In the genomic region with DNA sequence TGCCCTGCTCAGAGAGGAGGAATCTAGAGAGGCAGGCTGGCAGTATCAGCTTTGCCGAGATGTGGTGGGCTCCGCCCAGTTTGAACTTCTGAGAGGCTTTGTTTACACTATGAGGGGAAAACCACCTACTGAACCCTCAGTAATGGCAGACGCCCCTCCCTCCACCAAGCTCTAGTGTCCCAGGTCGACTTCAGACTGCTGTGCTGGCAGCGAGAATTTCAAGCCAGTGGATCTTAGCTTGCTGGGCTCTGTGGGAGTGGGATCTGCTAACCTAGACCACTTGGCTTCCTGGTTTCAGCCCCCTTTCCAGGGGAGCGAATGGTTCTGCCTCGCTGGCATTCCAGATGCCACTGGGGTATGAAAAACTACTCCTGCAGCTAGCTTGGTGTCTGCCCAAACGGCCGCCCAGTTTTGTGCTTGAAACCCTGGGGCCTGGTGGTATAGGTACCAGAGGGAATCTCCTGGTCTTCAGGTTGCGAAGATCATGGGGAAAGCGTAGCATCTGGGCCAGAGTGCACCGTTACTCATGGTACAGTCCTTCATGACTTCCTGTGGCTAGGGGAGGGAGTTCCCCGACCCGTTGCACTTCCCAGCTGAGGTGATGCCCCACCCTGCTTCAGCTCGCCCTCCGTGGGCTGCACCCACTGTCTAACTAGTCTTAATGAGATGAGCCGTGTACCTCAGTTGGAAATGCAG, we compare ENCODE assay signal across 8 cellular contexts. TPM values are rescaled to one million over a fixed set of nuclear protein-coding genes. Genes with fewer than 3 reads are reported as not detected.
DNase-seq lines count a peak whose midpoint lies in the region; ATAC-seq and TF ChIP-seq lines count a peak whose summit lies in the region.

No MANE protein-coding gene starts in this region.

- no peak overlapping the region for H3K27ac Mint-ChIP-seq in naive B cell

- H3K4me1 ChIP-seq in foreskin keratinocyte (no peaks in the 10 kb centered on the region), suprapubic skin (peaks cover 13% of the 10 kb centered on the region), breast epithelium (no peaks in the 10 kb centered on the region)

- TF ChIP-seq CTCF in foreskin keratinocyte (conservative IDR thresholded peaks at IDR 0.05) (no peak), suprapubic skin (IDR thresholded peaks at IDR 0.05) (no peak), breast epithelium (IDR thresholded peaks at IDR 0.05) (no peak)

- TF ChIP-seq EP300 in suprapubic skin (IDR thresholded peaks at IDR 0.05) = no peak

- H3K27me3 ChIP-seq in foreskin keratinocyte (no peaks in the 10 kb centered on the region), suprapubic skin (no peaks in the 10 kb centered on the region), breast epithelium (no peaks in the 10 kb centered on the region)

- intact Hi-C loops in breast epithelium (cut with DNase I; ENCODE audit: low total_unique reads) = loop anchor here (5.0 kb wide), 1 partner anchor 1728 kb away; no protein-coding TSS in a partner anchor

- TF ChIP-seq POLR2A in suprapubic skin (IDR thresholded peaks at IDR 0.05) = no peak
- no peak for TF ChIP-seq POLR2A in breast epithelium (IDR thresholded peaks at IDR 0.05)

- ATAC-seq in GM18502 (IDR thresholded peaks at IDR 0.05; ENCODE audit: poor library complexity, unreplicated experiment) (peak; percentile 69), HG02678 (IDR thresholded peaks at IDR 0.05; ENCODE audit: unreplicated experiment) (peak; percentile 77), naive B cell (ENCODE audit: low read depth in 2 of 2) (peak; percentile 75 to 78), foreskin keratinocyte (no peak)

- no peak overlapping the region for H3K4me3 ChIP-seq in suprapubic skin
- no peak overlapping the region for H3K4me3 ChIP-seq in breast epithelium

- H3K4me3 Mint-ChIP-seq in naive B cell = peak overlapping the region in 7 of 8 donors; percentile 5 to 82 (median 35)

- peaks cover 17 to 26% (median 19%) of the 10 kb centered on the region in 3 donors for H3K4me1 Mint-ChIP-seq in naive B cell

- peaks cover 0 to 4% of the 10 kb centered on the region in 2 donors for H3K36me3 Mint-ChIP-seq in naive B cell

- H3K27me3 Mint-ChIP-seq in naive B cell = peaks cover 0 to 6% (median 3%) of the 10 kb centered on the region in 3 donors

- peaks cover 0 to 13% (median 9%) of the 10 kb centered on the region in 7 donors for H3K9me3 Mint-ChIP-seq in naive B cell

- DNase-seq in activated CD4-positive, CD25-positive, alpha-beta regulatory T cell treated with anti-CD3 and anti-CD28 coated beads, Interleukin-2, amount 50 U/mL, for 72 hours = peak; percentile 50
- DNase-seq in naive B cell = peak; percentile 27
- DNase-seq in foreskin keratinocyte = no peak
- DNase-seq in suprapubic skin (ENCODE audit: low spot score in 2 of 2) = no peak
- DNase-seq in breast epithelium (ENCODE audit: low spot score in 2 of 2) = no peak
- no peak for DNase-seq in LoVo (ENCODE audit: low spot score)

- H3K9me3 ChIP-seq in suprapubic skin (no peaks in the 10 kb centered on the region), breast epithelium (peaks cover 4 to 7% of the 10 kb centered on the region in 2 donors)

- H3K36me3 ChIP-seq in suprapubic skin (no peaks in the 10 kb centered on the region), breast epithelium (no peaks in the 10 kb centered on the region)

- H3K27ac ChIP-seq in foreskin keratinocyte (no peak overlapping the region), suprapubic skin (no peak overlapping the region), breast epithelium (no peak overlapping the region)

- 82% methylated on average over 12 of the region's 17 CpGs for WGBS in suprapubic skin

RNA-seq across cellular contexts. Expression of gene C21orf91, which starts 43.6 kb away (rescaled TPM):
- polyA plus RNA-seq in naive B cell (ENCODE audit: low read depth in 6 of 6) (10 to 100 TPM; 18.5 to 35.2 (median 32.9) TPM), foreskin keratinocyte (5.2 and 6.4 TPM in 2 replicates)
- total RNA-seq in foreskin keratinocyte (12.8 and 17.8 TPM in 2 replicates), suprapubic skin (10 to 100 TPM; 14.0 to 29.0 (median 21.7) TPM), breast epithelium (10 to 100 TPM in 1 of 3 donors, 1 to 10 TPM in 2; 7.5 to 14.8 (median 9.8) TPM)

Comparison
In these comparisons a context has a peak if more than half of its experiments do, and no peak if none do; other contexts are left out.
1. DNase-seq: peak in activated CD4-positive, CD25-positive, alpha-beta regulatory T cell treated with anti-CD3 and anti-CD28 coated beads, Interleukin-2, amount 50 U/mL, for 72 hours (single experiment) and naive B cell (single experiment); none in foreskin keratinocyte (0 of 2), suprapubic skin (0 of 2), breast epithelium (0 of 2) and LoVo (single experiment).